Comparison of ENCODE assay signal across 1 cellular context in genomic region chr1:30087465-30087864, GRCh38.
TF ChIP-seq lines count a peak whose summit lies in the region.

No MANE protein-coding gene starts in this region.

TF ChIP-seq in WTC11, 78 proteins besides CTCF, POLR2A, EP300 and RAD21 (continued from another document):
- no peak for TF ChIP-seq AR (CRISPR knock-in tag; IDR thresholded peaks at IDR 0.05)
- no peak for TF ChIP-seq ZSCAN18 (CRISPR knock-in tag; IDR thresholded peaks at IDR 0.05)
- TF ChIP-seq PRDM15 (CRISPR knock-in tag; IDR thresholded peaks at IDR 0.05): no peak
